25 cellular contexts compared by ENCODE assay signal in the genomic region with DNA sequence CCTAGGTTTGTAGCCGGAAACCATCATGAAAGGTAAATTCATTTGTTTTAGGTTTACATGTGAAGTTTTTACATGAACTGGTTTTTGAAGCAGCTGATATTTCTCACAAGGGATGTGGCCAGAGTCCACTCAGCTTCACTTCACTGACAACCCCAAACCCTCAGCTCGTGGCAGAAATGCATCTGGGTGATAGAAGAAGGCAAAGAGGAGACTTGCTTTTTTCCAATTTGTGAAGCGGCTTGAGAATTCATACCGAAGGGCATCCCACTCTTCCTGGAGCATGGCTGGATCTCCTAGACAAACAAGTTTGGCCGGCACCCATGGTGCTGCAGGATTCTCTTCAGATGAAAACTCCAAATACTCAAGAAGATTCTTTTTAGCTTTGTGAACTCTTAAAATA.
"Had no signal": no experiment of that assay in that cellular context is flagged by ENCODE, and none has a peak within 500 bp of the region (broad histone marks: within the 10 kb centered on the region; RNA-seq: fewer than 3 reads in every experiment).

No MANE protein-coding gene starts in this region.

- DNase-seq: Karpas-422, MM.1S, MV-4-11, NCI-H1092, NCI-H1436 treated with DMSO at 0.1 percent for 48 hours, NCI-H1694 treated with DMSO at 0.1 percent for 48 hours, NCI-H187 treated with DMSO at 0.1 percent for 48 hours, NCI-H2029, NCI-H2171 treated with DMSO at 0.1 percent for 48 hours, NCI-H2227 treated with DMSO at 0.1 percent for 48 hours, NCI-H345, NCI-H446, NCI-H510A treated with DMSO at 0.1 percent for 48 hours, NCI-H524 treated with DMSO at 0.1 percent for 48 hours, NCI-H526 treated with DMSO at 0.1 percent for 48 hours, PC-9, SHP77, SIG-M5, SJCRH30 had no signal

- ATAC-seq: Panc1, Right ventricle myocardium inferior, SK-N-SH treated with all-trans-retinoic acid at 6 μM for 48 hours had no signal

- H3K4me2 ChIP-seq: PC-9 had no signal

- H3K4me3 ChIP-seq: PC-9, SJCRH30, SK-N-MC had no signal

- H3K27ac ChIP-seq: PC-9, RWPE1, SJCRH30, SK-N-MC had no signal

- H3K9me3 ChIP-seq: SJCRH30 had no signal

- H3K36me3 ChIP-seq: SJCRH30 had no signal

- FAIRE-seq: RCC 7860 had no signal

- H3K4me1 ChIP-seq: SJCRH30 had no signal

- H2AFZ ChIP-seq: PC-9 had no signal

- H3K27me3 ChIP-seq: SJCRH30 had no signal
